1 cellular context compared by ENCODE assay signal in genomic region chr4:44725861-44726820, GRCh38.
TF ChIP-seq lines count a peak whose summit lies in the region.

TSS of gene GNPDA2 (minus strand) at chr4:44726556. CDS start at chr4:44722207, 4,349 bp downstream.

TF ChIP-seq in K562, 482 proteins besides CTCF, POLR2A, EP300 and RAD21 (continued from another document and continues in another):
- TF ChIP-seq, protein P1, sequence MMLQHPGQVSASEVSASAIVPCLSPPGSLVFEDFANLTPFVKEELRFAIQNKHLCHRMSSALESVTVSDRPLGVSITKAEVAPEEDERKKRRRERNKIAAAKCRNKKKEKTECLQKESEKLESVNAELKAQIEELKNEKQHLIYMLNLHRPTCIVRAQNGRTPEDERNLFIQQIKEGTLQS (IDR thresholded peaks at IDR 0.05): no peak
- TF ChIP-seq, protein P1 (CRISPR knock-in tag; conservative IDR thresholded peaks at IDR 0.05): no peak
- TF ChIP-seq HDAC1 (IDR thresholded peaks at IDR 0.05): 0 out of 4 replicates have a peak, but pooled peaks of 1 of the 2 experiments have one; percentile 38
- peak; percentile 79 for TF ChIP-seq KDM5B (IDR thresholded peaks at IDR 0.05; ENCODE audit: insufficient replicate concordance, low read depth, low read length)
- no peak for TF ChIP-seq ZNF764 (CRISPR knock-in tag; IDR thresholded peaks at IDR 0.05; ENCODE audit: low read depth)
- TF ChIP-seq ERF (CRISPR knock-in tag; IDR thresholded peaks at IDR 0.05): no peak
- no peak for TF ChIP-seq HNRNPL (IDR thresholded peaks at IDR 0.05; ENCODE audit: low read depth, low read length)
- no peak for TF ChIP-seq KDM4B (IDR thresholded peaks at IDR 0.05; ENCODE audit: borderline replicate concordance in 2 of 2, low read depth in 1 of 2)
- no peak for TF ChIP-seq TAF15 (IDR thresholded peaks at IDR 0.05; ENCODE audit: low read depth, low read length)
- TF ChIP-seq KLF1 (tag; IDR thresholded peaks at IDR 0.05): no peak; the same call in 1 of the 2 replicates
- TF ChIP-seq, protein P2, sequence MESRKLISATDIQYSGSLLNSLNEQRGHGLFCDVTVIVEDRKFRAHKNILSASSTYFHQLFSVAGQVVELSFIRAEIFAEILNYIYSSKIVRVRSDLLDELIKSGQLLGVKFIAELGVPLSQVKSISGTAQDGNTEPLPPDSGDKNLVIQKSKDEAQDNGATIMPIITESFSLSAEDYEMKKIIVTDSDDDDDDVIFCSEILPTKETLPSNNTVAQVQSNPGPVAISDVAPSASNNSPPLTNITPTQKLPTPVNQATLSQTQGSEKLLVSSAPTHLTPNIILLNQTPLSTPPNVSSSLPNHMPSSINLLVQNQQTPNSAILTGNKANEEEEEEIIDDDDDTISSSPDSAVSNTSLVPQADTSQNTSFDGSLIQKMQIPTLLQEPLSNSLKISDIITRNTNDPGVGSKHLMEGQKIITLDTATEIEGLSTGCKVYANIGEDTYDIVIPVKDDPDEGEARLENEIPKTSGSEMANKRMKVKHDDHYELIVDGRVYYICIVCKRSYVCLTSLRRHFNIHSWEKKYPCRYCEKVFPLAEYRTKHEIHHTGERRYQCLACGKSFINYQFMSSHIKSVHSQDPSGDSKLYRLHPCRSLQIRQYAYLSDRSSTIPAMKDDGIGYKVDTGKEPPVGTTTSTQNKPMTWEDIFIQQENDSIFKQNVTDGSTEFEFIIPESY (CRISPR knock-in tag; IDR thresholded peaks at IDR 0.05): no peak
- TF ChIP-seq CCNT2 (IDR thresholded peaks at IDR 0.05; ENCODE audit: borderline replicate concordance, extremely low read depth, insufficient read length, low read depth, low read length): peak; percentile 31
- no peak for TF ChIP-seq KAT2B (IDR thresholded peaks at IDR 0.05; ENCODE audit: low read depth, low read length)
- TF ChIP-seq ZNF436 (CRISPR knock-in tag; IDR thresholded peaks at IDR 0.05): no peak
- no peak for TF ChIP-seq ZNF12 (CRISPR knock-in tag; IDR thresholded peaks at IDR 0.05)
- peak; percentile 15 for TF ChIP-seq NFYB (IDR thresholded peaks at IDR 0.05; ENCODE audit: extremely low read depth, insufficient read length)
- 0 out of 2 replicates have a peak, but pooled peaks have one; percentile 5 for TF ChIP-seq NFIC (IDR thresholded peaks at IDR 0.05)
- TF ChIP-seq, protein P3, sequence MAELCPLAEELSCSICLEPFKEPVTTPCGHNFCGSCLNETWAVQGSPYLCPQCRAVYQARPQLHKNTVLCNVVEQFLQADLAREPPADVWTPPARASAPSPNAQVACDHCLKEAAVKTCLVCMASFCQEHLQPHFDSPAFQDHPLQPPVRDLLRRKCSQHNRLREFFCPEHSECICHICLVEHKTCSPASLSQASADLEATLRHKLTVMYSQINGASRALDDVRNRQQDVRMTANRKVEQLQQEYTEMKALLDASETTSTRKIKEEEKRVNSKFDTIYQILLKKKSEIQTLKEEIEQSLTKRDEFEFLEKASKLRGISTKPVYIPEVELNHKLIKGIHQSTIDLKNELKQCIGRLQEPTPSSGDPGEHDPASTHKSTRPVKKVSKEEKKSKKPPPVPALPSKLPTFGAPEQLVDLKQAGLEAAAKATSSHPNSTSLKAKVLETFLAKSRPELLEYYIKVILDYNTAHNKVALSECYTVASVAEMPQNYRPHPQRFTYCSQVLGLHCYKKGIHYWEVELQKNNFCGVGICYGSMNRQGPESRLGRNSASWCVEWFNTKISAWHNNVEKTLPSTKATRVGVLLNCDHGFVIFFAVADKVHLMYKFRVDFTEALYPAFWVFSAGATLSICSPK (IDR thresholded peaks at IDR 0.05; ENCODE audit: borderline replicate concordance): no peak
- TF ChIP-seq U2AF1 (optimal IDR thresholded peaks at IDR 0.05; ENCODE audit: low read depth, low read length): no peak
- no peak for TF ChIP-seq ID3 (CRISPR knock-in tag; IDR thresholded peaks at IDR 0.05)
- no peak for TF ChIP-seq ID3 (tag; IDR thresholded peaks at IDR 0.05)
- peak; percentile 51; the same call in 1 of the 2 replicates for TF ChIP-seq CREM (IDR thresholded peaks at IDR 0.05; ENCODE audit: low read depth)
- no peak for TF ChIP-seq HIVEP1 (CRISPR knock-in tag; IDR thresholded peaks at IDR 0.05)
- no peak for TF ChIP-seq ILK (tag; IDR thresholded peaks at IDR 0.05; ENCODE audit: borderline replicate concordance, low read depth)
- TF ChIP-seq CHD7 (IDR thresholded peaks at IDR 0.05; ENCODE audit: low read depth, low read length): no peak
- TF ChIP-seq, protein P4, sequence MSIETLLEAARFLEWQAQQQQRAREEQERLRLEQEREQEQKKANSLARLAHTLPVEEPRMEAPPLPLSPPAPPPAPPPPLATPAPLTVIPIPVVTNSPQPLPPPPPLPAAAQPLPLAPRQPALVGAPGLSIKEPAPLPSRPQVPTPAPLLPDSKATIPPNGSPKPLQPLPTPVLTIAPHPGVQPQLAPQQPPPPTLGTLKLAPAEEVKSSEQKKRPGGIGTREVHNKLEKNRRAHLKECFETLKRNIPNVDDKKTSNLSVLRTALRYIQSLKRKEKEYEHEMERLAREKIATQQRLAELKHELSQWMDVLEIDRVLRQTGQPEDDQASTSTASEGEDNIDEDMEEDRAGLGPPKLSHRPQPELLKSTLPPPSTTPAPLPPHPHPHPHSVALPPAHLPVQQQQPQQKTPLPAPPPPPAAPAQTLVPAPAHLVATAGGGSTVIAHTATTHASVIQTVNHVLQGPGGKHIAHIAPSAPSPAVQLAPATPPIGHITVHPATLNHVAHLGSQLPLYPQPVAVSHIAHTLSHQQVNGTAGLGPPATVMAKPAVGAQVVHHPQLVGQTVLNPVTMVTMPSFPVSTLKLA (conservative IDR thresholded peaks at IDR 0.05): peak in 1 of 2 experiments; percentile 26; a peak in 1 of 4 replicates
- no peak for TF ChIP-seq SRSF9 (IDR thresholded peaks at IDR 0.05; ENCODE audit: borderline replicate concordance, low read depth, low read length)
- no peak for TF ChIP-seq MTA3 (IDR thresholded peaks at IDR 0.05; ENCODE audit: borderline replicate concordance)
- no peak for TF ChIP-seq ZNF174 (CRISPR knock-in tag; IDR thresholded peaks at IDR 0.05)
- TF ChIP-seq GATA2 (CRISPR knock-in tag; IDR thresholded peaks at IDR 0.05): no peak
- TF ChIP-seq MCM3 (IDR thresholded peaks at IDR 0.05): no peak
- no peak for TF ChIP-seq ZNF707 (CRISPR knock-in tag; conservative IDR thresholded peaks at IDR 0.05)
- TF ChIP-seq PHF8 (IDR thresholded peaks at IDR 0.05; ENCODE audit: borderline replicate concordance, low read length): peak; percentile 74
- TF ChIP-seq KHSRP (IDR thresholded peaks at IDR 0.05): no peak
- no peak for TF ChIP-seq ZNF143 (CRISPR knock-in tag; IDR thresholded peaks at IDR 0.05)
- no peak for TF ChIP-seq LCOR (CRISPR knock-in tag; IDR thresholded peaks at IDR 0.05)
- TF ChIP-seq TBL1XR1 (IDR thresholded peaks at IDR 0.05; ENCODE audit: low read length in 2 of 2): no peak
- no peak for TF ChIP-seq ZNF23 (CRISPR knock-in tag; IDR thresholded peaks at IDR 0.05)
- TF ChIP-seq, protein P5, sequence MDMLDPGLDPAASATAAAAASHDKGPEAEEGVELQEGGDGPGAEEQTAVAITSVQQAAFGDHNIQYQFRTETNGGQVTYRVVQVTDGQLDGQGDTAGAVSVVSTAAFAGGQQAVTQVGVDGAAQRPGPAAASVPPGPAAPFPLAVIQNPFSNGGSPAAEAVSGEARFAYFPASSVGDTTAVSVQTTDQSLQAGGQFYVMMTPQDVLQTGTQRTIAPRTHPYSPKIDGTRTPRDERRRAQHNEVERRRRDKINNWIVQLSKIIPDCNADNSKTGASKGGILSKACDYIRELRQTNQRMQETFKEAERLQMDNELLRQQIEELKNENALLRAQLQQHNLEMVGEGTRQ (CRISPR knock-in tag; IDR thresholded peaks at IDR 0.05): peak; percentile 71
- peak; percentile 40; the same call in 1 of the 2 replicates for TF ChIP-seq CREB3L1 (IDR thresholded peaks at IDR 0.05; ENCODE audit: borderline replicate concordance, low read depth)
- TF ChIP-seq ZFP91 (CRISPR knock-in tag; IDR thresholded peaks at IDR 0.05): no peak
